Comparison of ENCODE assay signal across 9 cellular contexts in genomic region chr3:16064660-16065414, GRCh38.
DNase-seq lines count a peak whose midpoint lies in the region; ATAC-seq and TF ChIP-seq lines count a peak whose summit lies in the region.
"Had no signal": no experiment of that assay in that cellular context is flagged by ENCODE, and none has a peak within 500 bp of the region (broad histone marks: within the 10 kb centered on the region; RNA-seq: fewer than 3 reads in every experiment).

No MANE protein-coding gene starts in this region.

- DNase-seq in GM03348 (ENCODE audit: low spot score), result peak; percentile 62
- peak; percentile 78 for DNase-seq in renal cortical epithelial cell (ENCODE audit: low read depth)
- DNase-seq in NCI-H1417 treated with DMSO at 0.1 percent for 48 hours (lab: John Stamatoyannopoulos, UW), result no peak
- DNase-seq in activated T-cell treated with anti-CD3 and anti-CD28 coated beads, Interleukin-2, amount 50 U/mL, for 1 hour, result no peak
- DNase-seq: activated naive CD4-positive, alpha-beta T cell treated with Interleukin-2 at 50 U/mL for 16 hours had no signal

- H3K36me3 ChIP-seq in gastroesophageal sphincter, result no peaks in the 10 kb centered on the region

- TF ChIP-seq EP300 in gastroesophageal sphincter (IDR thresholded peaks at IDR 0.05), result no peak

- WGBS in gastroesophageal sphincter (ENCODE audit: low coverage in 1 of 2), 2 donors, result 38 to 56% methylated on average over 3 of the region's 3 CpGs

- H3K27ac ChIP-seq in gastroesophageal sphincter, result peak overlapping the region; percentile 34 to 80 (median 68)

- no peak for TF ChIP-seq POLR2A in gastroesophageal sphincter (IDR thresholded peaks at IDR 0.05)

- ATAC-seq in SK-N-SH treated with all-trans-retinoic acid at 6 μM for 48 hours (peak; percentile 27), gastroesophageal sphincter (peak; percentile 32), HG03097 (IDR thresholded peaks at IDR 0.05; ENCODE audit: low FRiP score, unreplicated experiment) (no peak), HG03378 (IDR thresholded peaks at IDR 0.05; ENCODE audit: unreplicated experiment) (no peak)

- no peak for TF ChIP-seq CTCF in gastroesophageal sphincter (IDR thresholded peaks at IDR 0.05)

- no peaks in the 10 kb centered on the region for H3K27me3 ChIP-seq in gastroesophageal sphincter

- H3K9me3 ChIP-seq in gastroesophageal sphincter, result no peaks in the 10 kb centered on the region

- H3K4me3 ChIP-seq in gastroesophageal sphincter, result no peak overlapping the region

- H3K4me1 ChIP-seq in gastroesophageal sphincter, result peaks cover 0 to 41% (median 23%) of the 10 kb centered on the region in 3 donors

TF ChIP-seq in SK-N-SH treated with all-trans-retinoic acid at 6 μM for 48 hours, 23 proteins besides CTCF, POLR2A, EP300 and RAD21:
- TF ChIP-seq ZNF565 (CRISPR knock-in tag; conservative IDR thresholded peaks at IDR 0.05; ENCODE audit: low read depth) (no peak), GLIS3 (CRISPR knock-in tag; IDR thresholded peaks at IDR 0.05) (no peak), ZNF8 (CRISPR knock-in tag; IDR thresholded peaks at IDR 0.05) (no peak), RARB (CRISPR knock-in tag; IDR thresholded peaks at IDR 0.05) (no peak), ISL1 (CRISPR knock-in tag; IDR thresholded peaks at IDR 0.05) (peak; percentile 67), ZC3H10 (CRISPR knock-in tag; IDR thresholded peaks at IDR 0.05) (peak; percentile 50; the same call in 1 of the 2 replicates), CSDC2 (CRISPR knock-in tag; IDR thresholded peaks at IDR 0.05) (peak; percentile 83), ARNTL (CRISPR knock-in tag; IDR thresholded peaks at IDR 0.05; ENCODE audit: borderline replicate concordance, low read depth) (no peak), ZFP3 (CRISPR knock-in tag; IDR thresholded peaks at IDR 0.05) (no peak), TSHZ2 (CRISPR knock-in tag; IDR thresholded peaks at IDR 0.05) (no peak), SNAI2 (CRISPR knock-in tag; IDR thresholded peaks at IDR 0.05) (peak; percentile 75), ZFP30 (CRISPR knock-in tag; IDR thresholded peaks at IDR 0.05) (no peak)
- TF ChIP-seq, protein P1, sequence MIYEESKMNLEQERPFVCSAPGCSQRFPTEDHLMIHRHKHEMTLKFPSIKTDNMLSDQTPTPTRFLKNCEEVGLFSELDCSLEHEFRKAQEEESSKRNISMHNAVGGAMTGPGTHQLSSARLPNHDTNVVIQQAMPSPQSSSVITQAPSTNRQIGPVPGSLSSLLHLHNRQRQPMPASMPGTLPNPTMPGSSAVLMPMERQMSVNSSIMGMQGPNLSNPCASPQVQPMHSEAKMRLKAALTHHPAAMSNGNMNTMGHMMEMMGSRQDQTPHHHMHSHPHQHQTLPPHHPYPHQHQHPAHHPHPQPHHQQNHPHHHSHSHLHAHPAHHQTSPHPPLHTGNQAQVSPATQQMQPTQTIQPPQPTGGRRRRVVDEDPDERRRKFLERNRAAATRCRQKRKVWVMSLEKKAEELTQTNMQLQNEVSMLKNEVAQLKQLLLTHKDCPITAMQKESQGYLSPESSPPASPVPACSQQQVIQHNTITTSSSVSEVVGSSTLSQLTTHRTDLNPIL (CRISPR knock-in tag; IDR thresholded peaks at IDR 0.05; ENCODE audit: low read depth), result peak; percentile 44; the same call in 1 of the 2 replicates
- TF ChIP-seq, protein P2, sequence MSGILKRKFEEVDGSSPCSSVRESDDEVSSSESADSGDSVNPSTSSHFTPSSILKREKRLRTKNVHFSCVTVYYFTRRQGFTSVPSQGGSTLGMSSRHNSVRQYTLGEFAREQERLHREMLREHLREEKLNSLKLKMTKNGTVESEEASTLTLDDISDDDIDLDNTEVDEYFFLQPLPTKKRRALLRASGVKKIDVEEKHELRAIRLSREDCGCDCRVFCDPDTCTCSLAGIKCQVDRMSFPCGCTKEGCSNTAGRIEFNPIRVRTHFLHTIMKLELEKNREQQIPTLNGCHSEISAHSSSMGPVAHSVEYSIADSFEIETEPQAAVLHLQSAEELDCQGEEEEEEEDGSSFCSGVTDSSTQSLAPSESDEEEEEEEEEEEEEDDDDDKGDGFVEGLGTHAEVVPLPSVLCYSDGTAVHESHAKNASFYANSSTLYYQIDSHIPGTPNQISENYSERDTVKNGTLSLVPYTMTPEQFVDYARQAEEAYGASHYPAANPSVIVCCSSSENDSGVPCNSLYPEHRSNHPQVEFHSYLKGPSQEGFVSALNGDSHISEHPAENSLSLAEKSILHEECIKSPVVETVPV (CRISPR knock-in tag; IDR thresholded peaks at IDR 0.05), result no peak

Comparison
In these comparisons a context has a peak if more than half of its experiments do, and no peak if none do; other contexts are left out.
1. DNase-seq: peak in GM03348 (single experiment) and renal cortical epithelial cell (single experiment); none in NCI-H1417 treated with DMSO at 0.1 percent for 48 hours (single experiment) and activated T-cell treated with anti-CD3 and anti-CD28 coated beads, Interleukin-2, amount 50 U/mL, for 1 hour (single experiment).
2. ATAC-seq: peak in SK-N-SH treated with all-trans-retinoic acid at 6 μM for 48 hours (single experiment) and gastroesophageal sphincter (single experiment); none in HG03097 (single experiment) and HG03378 (single experiment).